17 cellular contexts compared by ENCODE assay signal in genomic region chr20:39312107-39312506, GRCh38.
"Had no signal": no experiment of that assay in that cellular context is flagged by ENCODE, and none has a peak within 500 bp of the region (broad histone marks: within the 10 kb centered on the region; RNA-seq: fewer than 3 reads in every experiment).

No MANE protein-coding gene starts in this region.

- ATAC-seq: activated CD8-positive, alpha-beta memory T cell treated with anti-CD3 and anti-CD28 coated beads, Interleukin-2, amount 10 ng/mL, durations not matched to agents 7 days and 5 days; activated CD8-positive, alpha-beta T cell treated with anti-CD3 and anti-CD28 coated beads, Interleukin-2, amount 10 ng/mL, durations not matched to agents 7 days and 5 days; activated naive CD8-positive, alpha-beta T cell treated with anti-CD3 and anti-CD28 coated beads, Interleukin-2, amount 50 U/mL, for 24 hours; foreskin keratinocyte; left cardiac atrium; naive thymus-derived CD8-positive, alpha-beta T cell; sciatic nerve; stimulated activated effector memory CD8-positive, alpha-beta T cell treated with anti-CD3 and anti-CD28 coated beads, Interleukin-12 subunit alpha, Interleukin-12 subunit beta, amount 100 ng/mL, for 72 hours had no signal

- DNase-seq: activated B cell treated with CpG ODN at 0.5 μM for 24 hours; activated CD4-positive, alpha-beta T cell treated with anti-CD3 and anti-CD28 coated beads, Interleukin-2, amount 50 U/mL, for 1 hour; activated CD8-positive, alpha-beta memory T cell treated with anti-CD3 and anti-CD28 coated beads, Interleukin-2, amount 10 ng/mL, durations not matched to agents 7 days and 5 days; activated CD8-positive, alpha-beta T cell treated with anti-CD3 and anti-CD28 coated beads, Interleukin-2, amount 10 ng/mL, durations not matched to agents 7 days and 5 days; activated naive CD8-positive, alpha-beta T cell treated with anti-CD3 and anti-CD28 coated beads, Interleukin-2, amount 50 U/mL, for 24 hours; activated T-cell treated with anti-CD3 and anti-CD28 coated beads, Interleukin-2, amount 50 U/mL, for 48 hours; effector CD4-positive, alpha-beta T cell; foreskin keratinocyte; left cardiac atrium; naive thymus-derived CD8-positive, alpha-beta T cell; occipital lobe; retina; stimulated activated CD4-positive, alpha-beta T cell treated with anti-CD3 and anti-CD28 coated beads, Interleukin-12 subunit alpha, Interleukin-12 subunit beta, amount 100 ng/mL, for 4 hours; stimulated activated CD4-positive, alpha-beta T cell treated with anti-CD3 and anti-CD28 coated beads, Interleukin-4, amount 100 ng/mL, for 1 hour; T-helper 1 cell had no signal
